16 cellular contexts compared by ENCODE assay signal in genomic region chr11:64076764-64077163, GRCh38. TPM values are rescaled to one million over a fixed set of nuclear protein-coding genes. Genes with fewer than 3 reads are reported as not detected.
DNase-seq lines count a peak whose midpoint lies in the region; ATAC-seq and TF ChIP-seq lines count a peak whose summit lies in the region.
"Had no signal": no experiment of that assay in that cellular context is flagged by ENCODE, and none has a peak within 500 bp of the region (broad histone marks: within the 10 kb centered on the region; RNA-seq: fewer than 3 reads in every experiment).

No MANE protein-coding gene starts in this region.

- no peak for TF ChIP-seq POLR2A in gastrocnemius medialis (IDR thresholded peaks at IDR 0.05)
- no peak for TF ChIP-seq POLR2A in right lobe of liver (IDR thresholded peaks at IDR 0.05)

- H3K27ac ChIP-seq in cardiac muscle cell (peak overlapping the region; percentile 23), right atrium auricular region (no peak overlapping the region), gastrocnemius medialis (no peak overlapping the region), right lobe of liver (no peak overlapping the region)

- 82% methylated on average over 5 of the region's 8 CpGs for WGBS in right lobe of liver (ENCODE audit: insufficient coverage, low coverage, low lambda C conversion rate, missing lambda C conversion rate)

- H3K9me3 ChIP-seq in cardiac muscle cell (ENCODE audit: low read depth) (no peaks in the 10 kb centered on the region), right atrium auricular region (no peaks in the 10 kb centered on the region), gastrocnemius medialis (no peaks in the 10 kb centered on the region), right lobe of liver (no peaks in the 10 kb centered on the region)
- H3K9me3 ChIP-seq: HAP-1 had no signal

- TF ChIP-seq CTCF in cardiac muscle cell (IDR thresholded peaks at IDR 0.05; ENCODE audit: low read depth, low read length) (no peak), right atrium auricular region (IDR thresholded peaks at IDR 0.05) (no peak), gastrocnemius medialis (IDR thresholded peaks at IDR 0.05 in 4 of 5, conservative IDR thresholded peaks at IDR 0.05 in 1 of 5) (no peak), right lobe of liver (IDR thresholded peaks at IDR 0.05) (no peak)

- peak; percentile 55 for ATAC-seq in left ventricle myocardium superior
- peak; percentile 58 to 75 for ATAC-seq in gastrocnemius medialis
- ATAC-seq in right lobe of liver: no peak
- ATAC-seq in GM19397 (IDR thresholded peaks at IDR 0.05; ENCODE audit: unreplicated experiment): no peak
- no peak for ATAC-seq in GM21717 (IDR thresholded peaks at IDR 0.05; ENCODE audit: unreplicated experiment)
- ATAC-seq: GM12878 had no signal

- H3K36me3 ChIP-seq in cardiac muscle cell (no peaks in the 10 kb centered on the region), right atrium auricular region (no peaks in the 10 kb centered on the region), gastrocnemius medialis (no peaks in the 10 kb centered on the region), right lobe of liver (no peaks in the 10 kb centered on the region)
- H3K36me3 ChIP-seq: HAP-1 had no signal

- intact Hi-C loops in left ventricle myocardium superior (cut with micrococcal nuclease) (no loop called here), gastrocnemius medialis (cut with DNase I; ENCODE audit: low total_unique reads) (no loop called here), right lobe of liver (cut with DNase I) (no loop called here)

- H3K4me1 ChIP-seq in cardiac muscle cell (ENCODE audit: low read depth) (peaks cover 45% of the 10 kb centered on the region), right atrium auricular region (peaks cover 0 to 61% of the 10 kb centered on the region in 2 donors), gastrocnemius medialis (peaks cover 19 to 43% of the 10 kb centered on the region in 2 donors), right lobe of liver (no peaks in the 10 kb centered on the region)
- H3K4me1 ChIP-seq: HAP-1 had no signal

- DNase-seq in cardiac muscle cell (ENCODE audit: low read depth in 1 of 2, low spot score in 1 of 2) (no peak), right atrium auricular region (ENCODE audit: low spot score) (no peak), left ventricle myocardium superior (no peak), gastrocnemius medialis (no peak), right lobe of liver (no peak)
- DNase-seq: ACHN; C1 segment of cervical spinal cord; CD4-positive, alpha-beta T cell; DMS79; IMR-90 had no signal

- H3K4me3 ChIP-seq in cardiac muscle cell (no peak overlapping the region), right atrium auricular region (no peak overlapping the region), gastrocnemius medialis (no peak overlapping the region), right lobe of liver (no peak overlapping the region)
- H3K4me3 ChIP-seq: GM12878, HAP-1 had no signal

- in situ Hi-C loops in gastrocnemius medialis (cut with MboI; ENCODE audit: low sequenced_read_pairs in 4 of 4): no loop called here

- H3K27me3 ChIP-seq in cardiac muscle cell: no peaks in the 10 kb centered on the region
- H3K27me3 ChIP-seq in right atrium auricular region: no peaks in the 10 kb centered on the region
- no peaks in the 10 kb centered on the region for H3K27me3 ChIP-seq in gastrocnemius medialis
- H3K27me3 ChIP-seq in right lobe of liver: no peaks in the 10 kb centered on the region

RNA-seq across cellular contexts. Expression of gene FLRT1, which starts 41.0 kb away (rescaled TPM):
- 0.53 and 0.69 TPM in 2 replicates for total RNA-seq in cardiac muscle cell
- 0.92 and 2.9 TPM in 2 replicates for polyA plus RNA-seq in cardiac muscle cell
- total RNA-seq in right atrium auricular region: 1 to 10 TPM in 1 of 2 donors, under 1 TPM in 1; 0.67 to 1.7 TPM
- total RNA-seq in left ventricle myocardium superior: 0.45 TPM
- not detected for total RNA-seq in gastrocnemius medialis
- under 1 TPM in 1 of 6 experiments, not detected in 5; 0.12 TPM for total RNA-seq in right lobe of liver
- total RNA-seq: A172; CD4-positive, alpha-beta T cell; G401; GM12878 had no signal

Comparison
In these comparisons a context has a peak if more than half of its experiments do, and no peak if none do; other contexts are left out.
1. ATAC-seq: peak in left ventricle myocardium superior (single experiment) and gastrocnemius medialis (2 of 2); none in right lobe of liver (0 of 4), GM19397 (single experiment) and GM21717 (single experiment).